8 cellular contexts compared by ENCODE assay signal in the genomic region with DNA sequence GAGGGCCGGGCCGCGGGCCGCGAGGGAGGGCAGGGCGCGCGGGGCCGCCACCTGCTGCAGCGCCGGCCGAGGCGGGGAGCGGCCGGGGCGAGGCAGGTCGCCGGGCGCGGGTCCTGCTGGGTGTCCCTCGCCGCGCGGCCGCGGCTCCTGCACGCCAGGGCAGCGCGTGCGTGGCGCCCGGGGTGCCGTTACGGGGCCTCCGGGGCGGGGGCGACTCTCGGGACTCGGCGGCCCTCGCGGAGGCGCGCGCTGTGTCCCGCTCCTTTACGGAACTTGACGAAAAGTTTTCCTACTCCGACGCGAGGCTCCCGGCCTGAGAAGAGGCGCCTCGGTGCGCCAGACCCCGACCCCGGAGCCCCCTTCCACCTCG. TPM values are rescaled to one million over a fixed set of nuclear protein-coding genes. Genes with fewer than 3 reads are reported as not detected.
DNase-seq lines count a peak whose midpoint lies in the region; TF ChIP-seq lines count a peak whose summit lies in the region.

No MANE protein-coding gene starts in this region.

- WGBS in mesendoderm (ENCODE audit: extremely low coverage, insufficient coverage, low lambda C conversion rate) = no CpG with 5 or more reads among the region's 58 CpGs
- WGBS in thyroid gland, 2 donors = 0% methylated on average over 4 to 5 of the region's 58 CpGs

- H3K27ac ChIP-seq in OCI-LY3 (ENCODE audit: low read length) = no peak overlapping the region
- H3K27ac ChIP-seq in mesendoderm (ENCODE audit: low read depth, low read length) = no peak overlapping the region
- peak overlapping the region in 2 of 3 donors; percentile 3 to 35 for H3K27ac ChIP-seq in thyroid gland

- H3K4me1 ChIP-seq in OCI-LY3 (ENCODE audit: low read length) (peaks cover 19% of the 10 kb centered on the region), mesendoderm (ENCODE audit: control insufficient read depth, low read depth, low read length) (peaks cover 2% of the 10 kb centered on the region), thyroid gland (peaks cover 9 to 35% of the 10 kb centered on the region in 2 donors)

- H3K18ac ChIP-seq in mesendoderm (ENCODE audit: low read length) = peak overlapping the region; percentile 18

- no peak for TF ChIP-seq POLR2A in thyroid gland (IDR thresholded peaks at IDR 0.05)

- H3K4me3 ChIP-seq in OCI-LY3 (ENCODE audit: low read length) (peak overlapping the region; percentile 93), cardiac fibroblast (replicated peaks in 1 of 2; ENCODE audit: low read depth in 2 of 2, low read length in 2 of 2) (peak overlapping the region; percentile 61 to 74), mesendoderm (ENCODE audit: low read length) (peak overlapping the region; percentile 69), thyroid gland (replicated peaks in 1 of 3) (peak overlapping the region in 2 of 3 donors; percentile 20 to 59)

- H3K27ac Mint-ChIP-seq in HFFc6 = no peak overlapping the region

- H2AK5ac ChIP-seq in mesendoderm (ENCODE audit: low read length) = no peak overlapping the region

- H3K9me3 Mint-ChIP-seq in HFFc6 = no peaks in the 10 kb centered on the region

- H3K27me3 Mint-ChIP-seq in HFFc6 (ENCODE audit: insufficient read depth) = peaks cover 3% of the 10 kb centered on the region

- H2BK5ac ChIP-seq in mesendoderm (ENCODE audit: low read length) = no peak overlapping the region

- peak overlapping the region; percentile 89 for H3K4me3 Mint-ChIP-seq in HFFc6

- DNase-seq in DMS 273 (lab: John Stamatoyannopoulos, UW; ENCODE audit: unreplicated experiment) (peak; percentile 70), DMS 273 treated with DMSO at 0.1 percent for 48 hours (lab: John Stamatoyannopoulos, UW) (no peak), HFFc6 (no peak), cardiac fibroblast (ENCODE audit: low read depth in 2 of 2) (no peak), mesendoderm (no peak), thyroid gland (peak; percentile 39 to 44), NK-92 (lab: John Stamatoyannopoulos, UW; ENCODE audit: unreplicated experiment) (no peak)

- H3K4me1 Mint-ChIP-seq in HFFc6 (ENCODE audit: low read depth) = peaks cover 22% of the 10 kb centered on the region

- peak overlapping the region; percentile 82 for H3K56ac ChIP-seq in mesendoderm (ENCODE audit: low read length)

- H3K36me3 Mint-ChIP-seq in HFFc6 (ENCODE audit: low read depth) = no peaks in the 10 kb centered on the region

- H2BK120ac ChIP-seq in mesendoderm (ENCODE audit: low read depth, low read length) = no peak overlapping the region

- peaks cover 5% of the 10 kb centered on the region; the same call in 1 of the 2 replicates for H4K20me1 ChIP-seq in OCI-LY3 (ENCODE audit: insufficient read depth, low read length)

- no peak for TF ChIP-seq CTCF in HFFc6 (IDR thresholded peaks at IDR 0.05)
- no peak for TF ChIP-seq CTCF in OCI-LY3 (IDR thresholded peaks at IDR 0.05; ENCODE audit: low read depth, low read length)
- no peak for TF ChIP-seq CTCF in cardiac fibroblast (IDR thresholded peaks at IDR 0.05; ENCODE audit: low read depth, low read length)
- TF ChIP-seq CTCF in thyroid gland (IDR thresholded peaks at IDR 0.05) = no peak

- H3K79me2 ChIP-seq in OCI-LY3 (ENCODE audit: low read length) (peaks cover 23% of the 10 kb centered on the region), mesendoderm (ENCODE audit: control insufficient read depth, insufficient read depth, low read length) (no peaks in the 10 kb centered on the region)

- H3K27me3 ChIP-seq in OCI-LY3 (ENCODE audit: low read depth, low read length) (no peaks in the 10 kb centered on the region; the same call in 1 of the 2 replicates), mesendoderm (ENCODE audit: insufficient read depth, low read length, poor library complexity) (no peaks in the 10 kb centered on the region), thyroid gland (no peaks in the 10 kb centered on the region)

- H2AFZ ChIP-seq in OCI-LY3 (ENCODE audit: low read depth, low read length) = no peak overlapping the region

- H3K4me2 ChIP-seq in OCI-LY3 (ENCODE audit: low read length) (peak overlapping the region; percentile 100), mesendoderm (ENCODE audit: low read length) (peak overlapping the region; percentile 91)

- H3K9ac ChIP-seq in OCI-LY3 (ENCODE audit: low read length) = peak overlapping the region; percentile 73
- H3K9ac ChIP-seq in mesendoderm (ENCODE audit: low read length) = peak overlapping the region; percentile 73

- H2BK15ac ChIP-seq in mesendoderm (replicated peaks; ENCODE audit: low read depth) = no peak overlapping the region

- intact Hi-C loops in thyroid gland (cut with DNase I) = loop anchor here (5.0 to 10.0 kb wide), 3 partner anchors 77 to 165 kb away; partner anchors contain the start of gene TADA2B

- H3K23ac ChIP-seq in mesendoderm (ENCODE audit: low read length) = no peak overlapping the region

- H4K5ac ChIP-seq in mesendoderm (ENCODE audit: low read length) = no peak overlapping the region

- peaks cover 3% of the 10 kb centered on the region for H3K79me1 ChIP-seq in mesendoderm (ENCODE audit: low read length)

- H4K8ac ChIP-seq in mesendoderm (ENCODE audit: low read depth, low read length) = no peak overlapping the region

- no peaks in the 10 kb centered on the region for H3K9me3 ChIP-seq in OCI-LY3 (ENCODE audit: insufficient read depth, low read length)
- no peaks in the 10 kb centered on the region for H3K9me3 ChIP-seq in thyroid gland

- H3K4ac ChIP-seq in mesendoderm (ENCODE audit: low read depth, low read length) = no peak overlapping the region

- no peaks in the 10 kb centered on the region for H3K36me3 ChIP-seq in OCI-LY3 (replicated peaks; ENCODE audit: low read depth, low read length)
- no peaks in the 10 kb centered on the region for H3K36me3 ChIP-seq in mesendoderm (ENCODE audit: control insufficient read depth, insufficient read depth, low read length)
- H3K36me3 ChIP-seq in thyroid gland = no peaks in the 10 kb centered on the region

RNA-seq across cellular contexts. Expression of gene TBC1D14, which starts 0.3 kb away (rescaled TPM):
- total RNA-seq in HFFc6 (2021; fragmentation: NEBNext Ultra II Directional; extraction: Animal tissue kit (Norgen Biotek cat#: 25700)) = 10 to 100 TPM; 23.3 to 32.5 (median 27.9) TPM
- 28.0 TPM for polyA plus RNA-seq in mesendoderm (2013, experiment 1 of 2)
- 30.1 TPM for polyA plus RNA-seq in mesendoderm (2013, experiment 2 of 2)
- 10 to 100 TPM; 39.8 to 47.0 (median 46.0) TPM for total RNA-seq in thyroid gland

Comparison
In these comparisons a context has a peak if more than half of its experiments do, and no peak if none do; other contexts are left out.
1. DNase-seq: peak in DMS 273 (single experiment) and thyroid gland (2 of 2); none in DMS 273 treated with DMSO at 0.1 percent for 48 hours (single experiment), HFFc6 (single experiment), cardiac fibroblast (0 of 2), mesendoderm (single experiment) and NK-92 (single experiment).
2. H3K27ac ChIP-seq: peak in thyroid gland (2 of 3); none in OCI-LY3 (single experiment) and mesendoderm (single experiment).
3. H3K4me3 ChIP-seq: peak in every context shown above with its lines; median percentile 93 in OCI-LY3; 69 in mesendoderm; 68 in cardiac fibroblast; 40 in thyroid gland.